Comparison of ENCODE assay signal across 16 cellular contexts in genomic region chr16:65202461-65202860, GRCh38.
DNase-seq lines count a peak whose midpoint lies in the region; ATAC-seq and TF ChIP-seq lines count a peak whose summit lies in the region.
"Had no signal": no experiment of that assay in that cellular context is flagged by ENCODE, and none has a peak within 500 bp of the region (broad histone marks: within the 10 kb centered on the region; RNA-seq: fewer than 3 reads in every experiment).

No MANE protein-coding gene starts in this region.

- no peak overlapping the region for H2BK5ac ChIP-seq in H9 (ENCODE audit: insufficient read length, low read length)

- DNase-seq in COLO829 (ENCODE audit: low spot score), result peak; percentile 6
- DNase-seq in LHCN-M2 (ENCODE audit: low read depth), result peak; percentile 12
- DNase-seq in cardiac fibroblast (ENCODE audit: low read depth in 2 of 2), result peak; percentile 6 to 52
- DNase-seq in non-pigmented ciliary epithelial cell (ENCODE audit: low read depth), result peak; percentile 28
- no peak for DNase-seq in H9
- no peak for DNase-seq in heart right ventricle
- DNase-seq in activated naive CD4-positive, alpha-beta T cell (lab: John Stamatoyannopoulos, UW), result no peak
- DNase-seq: activated CD4-positive, alpha-beta T cell treated with anti-CD3 and anti-CD28 coated beads, Interleukin-2, amount 50 U/mL, for 48 hours; KG1; NCI-H187 treated with DMSO at 0.1 percent for 48 hours; NCI-H2227 treated with DMSO at 0.1 percent for 48 hours; stimulated activated CD4-positive, alpha-beta T cell treated with anti-CD3 and anti-CD28 coated beads, Interleukin-1b, Interleukin-23, amount 100 ng/mL, for 48 hours; stimulated activated naive B cell treated with anti-CD40 and anti-IgM and Interleukin-4, amounts not matched to agents 10 μg/mL and 1 μg/mL and 100 μg/mL, for 72 hours; testis had no signal

- H3K27ac Mint-ChIP-seq in H9, result no peak overlapping the region
- H3K27ac Mint-ChIP-seq: stimulated activated naive B cell treated with anti-CD40 and anti-IgM and Interleukin-4, amounts not matched to agents 10 μg/mL and 1 μg/mL and 100 μg/mL, for 72 hours had no signal

- no peaks in the 10 kb centered on the region for H4K20me1 ChIP-seq in H9 (ENCODE audit: control insufficient read depth, insufficient read depth, insufficient read length)

- H3K4me3 Mint-ChIP-seq in H9, result no peak overlapping the region
- H3K4me3 Mint-ChIP-seq: neural crest cell; stimulated activated naive B cell treated with anti-CD40 and anti-IgM and Interleukin-4, amounts not matched to agents 10 μg/mL and 1 μg/mL and 100 μg/mL, for 72 hours had no signal

- no peak overlapping the region for H2BK120ac ChIP-seq in H9 (ENCODE audit: low read depth, low read length, poor library complexity, severe bottlenecking)

- no peaks in the 10 kb centered on the region for H3K79me1 ChIP-seq in H9 (ENCODE audit: insufficient read depth, low read depth, low read length, poor library complexity, severe bottlenecking)

- no peak overlapping the region for H4K5ac ChIP-seq in H9 (ENCODE audit: insufficient read length, low read depth, low read length)

- no peaks in the 10 kb centered on the region for H3K9me3 Mint-ChIP-seq in H9

- H3K27me3 Mint-ChIP-seq in H9 (ENCODE audit: low read depth), result peaks cover 8% of the 10 kb centered on the region
- H3K27me3 Mint-ChIP-seq: stimulated activated naive B cell treated with anti-CD40 and anti-IgM and Interleukin-4, amounts not matched to agents 10 μg/mL and 1 μg/mL and 100 μg/mL, for 72 hours had no signal

- H4K8ac ChIP-seq in H9 (replicated peaks; ENCODE audit: insufficient read length, low read depth, low read length), result no peak overlapping the region

- no peak overlapping the region for H2BK15ac ChIP-seq in H9 (ENCODE audit: low read depth, low read length)

- TF ChIP-seq CTCF in cardiac fibroblast (IDR thresholded peaks at IDR 0.05; ENCODE audit: low read depth, low read length) (no peak), H9 (conservative IDR thresholded peaks at IDR 0.05) (no peak), heart right ventricle (IDR thresholded peaks at IDR 0.05) (no peak)

- H3K4ac ChIP-seq in H9 (ENCODE audit: low read depth, low read length), result no peak overlapping the region

- H3K9me3 ChIP-seq in H9 (ENCODE audit: control insufficient read depth, low read depth, low read length) (no peaks in the 10 kb centered on the region), heart right ventricle (no peaks in the 10 kb centered on the region)
- H3K9me3 ChIP-seq: testis had no signal

- H3K23ac ChIP-seq in H9 (ENCODE audit: insufficient read length, low read depth, low read length), result no peak overlapping the region

- no peaks in the 10 kb centered on the region for H3K23me2 ChIP-seq in H9 (ENCODE audit: insufficient read length, low read depth, low read length, poor library complexity, severe bottlenecking)

- H3K56ac ChIP-seq in H9 (ENCODE audit: insufficient read length, low read depth, low read length), result no peak overlapping the region

- no peak overlapping the region for H2BK12ac ChIP-seq in H9 (ENCODE audit: insufficient read length, low read depth, low read length)

- H3K36me3 ChIP-seq in heart right ventricle, result no peaks in the 10 kb centered on the region

- H3K27me3 ChIP-seq in H9 (ENCODE audit: insufficient read depth, low read length), result no peaks in the 10 kb centered on the region
- H3K27me3 ChIP-seq in heart right ventricle, result no peaks in the 10 kb centered on the region
- H3K27me3 ChIP-seq: hepatocyte, testis had no signal

- no peaks in the 10 kb centered on the region for H3K36me3 Mint-ChIP-seq in H9 (ENCODE audit: insufficient read depth in 1 of 3, low read depth in 3 of 3)
- H3K36me3 Mint-ChIP-seq: stimulated activated naive B cell treated with anti-CD40 and anti-IgM and Interleukin-4, amounts not matched to agents 10 μg/mL and 1 μg/mL and 100 μg/mL, for 72 hours had no signal

- no peaks in the 10 kb centered on the region for H3K4me1 ChIP-seq in H9 (ENCODE audit: insufficient read depth, low read length)
- H3K4me1 ChIP-seq in heart right ventricle, result no peaks in the 10 kb centered on the region

- no peak overlapping the region for H2AK5ac ChIP-seq in H9 (ENCODE audit: insufficient read length, low read length)

- H3K18ac ChIP-seq in H9 (ENCODE audit: insufficient read length, low read depth, low read length), result no peak overlapping the region

- no CpG with 5 or more reads among the region's 1 CpG for WGBS in H9 (ENCODE audit: extremely low coverage, insufficient read length, low lambda C conversion rate)
- 94 to 100% methylated on average over 1 of the region's 1 CpG for WGBS in heart right ventricle, 2 donors

- H3K14ac ChIP-seq in H9 (ENCODE audit: insufficient read depth, low read length), result no peak overlapping the region

- no peaks in the 10 kb centered on the region for H3K4me1 Mint-ChIP-seq in H9
- H3K4me1 Mint-ChIP-seq: neural crest cell; stimulated activated naive B cell treated with anti-CD40 and anti-IgM and Interleukin-4, amounts not matched to agents 10 μg/mL and 1 μg/mL and 100 μg/mL, for 72 hours had no signal

- H2AFZ ChIP-seq in H9 (ENCODE audit: low read length), result no peak overlapping the region
- H2AFZ ChIP-seq: hepatocyte had no signal

- no peak for ATAC-seq in heart right ventricle
- ATAC-seq: stimulated activated naive B cell treated with anti-CD40 and anti-IgM and Interleukin-4, amounts not matched to agents 10 μg/mL and 1 μg/mL and 100 μg/mL, for 72 hours had no signal

- no peak overlapping the region for H3K4me3 ChIP-seq in cardiac fibroblast (replicated peaks in 1 of 2; ENCODE audit: low read depth in 2 of 2, low read length in 2 of 2)
- H3K4me3 ChIP-seq in heart right ventricle, result no peak overlapping the region
- H3K4me3 ChIP-seq: hepatocyte, testis had no signal

- H3T11ph ChIP-seq in H9 (ENCODE audit: low read length), result no peak overlapping the region

- no peak overlapping the region for H4K91ac ChIP-seq in H9 (ENCODE audit: insufficient read length, low read depth, low read length)

- H3K79me2 ChIP-seq in H9 (ENCODE audit: insufficient read depth, low read length), result no peaks in the 10 kb centered on the region
- H3K79me2 ChIP-seq: hepatocyte had no signal

- H3K27ac ChIP-seq in H9 (ENCODE audit: insufficient read length, low read depth, low read length), result no peak overlapping the region
- H3K27ac ChIP-seq in heart right ventricle, result no peak overlapping the region
- H3K27ac ChIP-seq: hepatocyte, testis had no signal

- intact Hi-C loops in heart right ventricle (cut with DNase I), result no loop called here

- no peak overlapping the region for H2BK20ac ChIP-seq in H9 (ENCODE audit: low read depth, low read length, poor library complexity, severe bottlenecking)

- H3K9ac ChIP-seq in H9 (ENCODE audit: extremely low read depth, insufficient read length, low read length), result no peak overlapping the region

- no peak overlapping the region for H3K4me2 ChIP-seq in H9 (ENCODE audit: insufficient read depth, insufficient read length, low read length)
- H3K4me2 ChIP-seq: hepatocyte had no signal

Comparison
In these comparisons a context has a peak if more than half of its experiments do, and no peak if none do; other contexts are left out.
1. DNase-seq: peak in COLO829 (single experiment), LHCN-M2 (single experiment), cardiac fibroblast (2 of 2) and non-pigmented ciliary epithelial cell (single experiment); none in H9 (single experiment), heart right ventricle (0 of 2) and activated naive CD4-positive, alpha-beta T cell (0 of 4).